ENCODE assay signal across 8 cellular contexts in genomic region chr12:51082561-51083139, GRCh38. TPM values are rescaled to one million over a fixed set of nuclear protein-coding genes. Genes with fewer than 3 reads are reported as not detected.
DNase-seq lines count a peak whose midpoint lies in the region; ATAC-seq, FAIRE-seq and TF ChIP-seq lines count a peak whose summit lies in the region.

No MANE protein-coding gene starts in this region.

- no peak for ATAC-seq in HG03280 (IDR thresholded peaks at IDR 0.05; ENCODE audit: unreplicated experiment)

- H3K4me3 ChIP-seq in retinal pigment epithelial cell (ENCODE audit: low read length): peak overlapping the region; percentile 87

- peak; percentile 49 for DNase-seq in Ammon's horn (ENCODE audit: low spot score)
- peak; percentile 40 for DNase-seq in HCEC 1CT
- DNase-seq in RPMI7951 (ENCODE audit: low read depth): peak; percentile 60
- DNase-seq in astrocyte of the hippocampus (ENCODE audit: low read depth, low spot score): peak; percentile 68
- DNase-seq in iPS DF 4.7 (ENCODE audit: extremely low read depth, low spot score): peak; percentile 44
- no peak for DNase-seq in retinal pigment epithelial cell (ENCODE audit: low read depth)
- no peak for DNase-seq in D721Med (ENCODE audit: insufficient read length, low spot score)

- TF ChIP-seq CTCF in retinal pigment epithelial cell (conservative IDR thresholded peaks at IDR 0.05; ENCODE audit: low read depth, low read length) (no peak), D721Med (IDR thresholded peaks at IDR 0.05; ENCODE audit: insufficient read depth, missing control alignments) (no peak)

- no peak for FAIRE-seq in D721Med (lab: Jason Lieb, UNC)

RNA-seq across cellular contexts. Expression of gene CSRNP2, which starts 0.7 kb away (rescaled TPM):
- 9.4 and 10.0 TPM in 2 replicates for total RNA-seq in RPMI7951 (2014; rRNA removed; shearing (Covaris generic))

RNA-seq across cellular contexts. Expression of gene LETMD1, which starts 34.5 kb away (rescaled TPM):
- 26.0 and 28.3 TPM in 2 replicates for total RNA-seq in RPMI7951 (2014; rRNA removed; shearing (Covaris generic))

RNA-seq across cellular contexts. Expression of gene SLC11A2, which starts 56.5 kb away (rescaled TPM):
- 19.2 and 28.8 TPM in 2 replicates for total RNA-seq in RPMI7951 (2014; rRNA removed; shearing (Covaris generic))

Comparison
In these comparisons a context has a peak if more than half of its experiments do, and no peak if none do; other contexts are left out.
1. DNase-seq: peak in Ammon's horn (single experiment), HCEC 1CT (single experiment), RPMI7951 (single experiment), astrocyte of the hippocampus (single experiment) and iPS DF 4.7 (single experiment); none in retinal pigment epithelial cell (single experiment) and D721Med (single experiment).